8 cellular contexts compared by ENCODE assay signal in the genomic region with DNA sequence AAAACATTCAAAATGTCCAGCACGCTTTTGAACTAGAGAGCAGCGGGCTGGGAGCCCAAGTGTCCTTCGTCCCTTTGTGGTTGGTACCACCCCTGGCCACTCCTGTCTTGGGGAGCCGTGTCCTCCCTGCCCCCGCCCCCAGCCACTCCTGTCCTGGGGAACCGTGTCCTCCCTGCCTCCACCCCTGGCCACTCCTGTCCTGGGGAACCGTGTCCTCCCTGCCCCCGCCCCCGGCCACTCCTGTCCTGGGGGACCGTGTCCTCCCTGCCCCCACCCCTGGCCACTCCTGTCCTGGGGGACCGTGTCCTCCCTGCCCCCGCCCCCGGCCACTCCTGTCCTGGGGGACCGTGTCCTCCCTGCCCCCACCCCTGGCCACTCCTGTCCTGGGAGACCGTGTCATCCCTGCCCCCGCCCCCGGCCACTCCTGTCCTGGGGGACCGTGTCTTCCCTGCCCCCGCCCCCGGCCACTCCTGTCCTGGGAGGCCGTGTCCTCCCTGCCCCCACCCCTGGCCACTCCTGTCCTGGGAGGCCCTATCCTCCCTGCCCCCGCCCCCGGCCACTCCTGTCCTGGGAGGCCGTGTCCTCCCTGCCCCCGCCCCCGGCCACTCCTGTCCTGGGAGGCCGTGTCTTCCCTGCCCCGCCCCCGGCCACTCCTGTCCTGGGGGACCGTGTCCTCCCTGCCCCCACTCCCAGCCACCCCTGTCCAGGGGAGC. TPM values are rescaled to one million over a fixed set of nuclear protein-coding genes. Genes with fewer than 3 reads are reported as not detected.
DNase-seq lines count a peak whose midpoint lies in the region; ATAC-seq and TF ChIP-seq lines count a peak whose summit lies in the region.
"Not testable (repeated sequence)": the region's sequence is repeated elsewhere in the genome, so short reads cannot be mapped to it uniquely, and the experiment has no call there.

No MANE protein-coding gene starts in this region.

- H3K9me3 Mint-ChIP-seq in MCF 10A (ENCODE audit: unreplicated experiment): not testable (repeated sequence)

- DNase-seq in Caki2 (ENCODE audit: low read depth) (peak; percentile 58), HS-5 (ENCODE audit: low read depth) (peak; percentile 2), heart left ventricle (peak in 3 of 5 donors; percentile 73 to 84 (median 74)), left colon (peak; percentile 52 to 82), psoas muscle (peak; percentile 64 to 82), upper lobe of left lung (peak; percentile 74 to 77)
- not testable (repeated sequence) for DNase-seq in MCF 10A (ENCODE audit: unreplicated experiment); mesenchymal stem cell

- POLR2A ChIA-PET in MCF 10A (lab: Yijun Ruan, JAX): interaction anchor here (0.7 kb wide), 1 partner anchor 46 kb away, joined by 4 read pairs; no protein-coding TSS in a partner anchor

- CTCF ChIA-PET in MCF 10A (lab: Yijun Ruan, JAX): not testable (repeated sequence)

- WGBS in heart left ventricle, 4 donors: 29 to 41% (median 31%) methylated on average over 8 to 28 of the region's 30 CpGs
- WGBS in mesenchymal stem cell: 31% methylated on average over 14 of the region's 30 CpGs
- 29 to 53% (median 33%) methylated on average over 16 to 28 of the region's 30 CpGs for WGBS in psoas muscle, 3 donors
- WGBS in upper lobe of left lung, 2 donors: 55 to 56% methylated on average over 6 to 11 of the region's 30 CpGs

- H3K27me3 Mint-ChIP-seq in MCF 10A (ENCODE audit: insufficient read depth, unreplicated experiment): not testable (repeated sequence)

- not testable (repeated sequence) for TF ChIP-seq POLR2A in heart left ventricle (IDR thresholded peaks at IDR 0.05); upper lobe of left lung (IDR thresholded peaks at IDR 0.05)

- BruUV-seq in MCF 10A (replicated peaks; lab: Mats Ljungman, UMichigan): not testable (repeated sequence)

- H3K36me3 ChIP-seq in heart left ventricle (peaks cover 0 to 16% (median 3%) of the 10 kb centered on the region in 9 donors), mesenchymal stem cell (ENCODE audit: control insufficient read depth in 1 of 2, insufficient read depth in 2 of 2, low read depth in 1 of 2, low read length in 2 of 2) (peaks cover 3 to 44% of the 10 kb centered on the region in 2 experiments), psoas muscle (ENCODE audit: insufficient read depth in 1 of 2, low read depth in 1 of 2) (peaks cover 0 to 12% of the 10 kb centered on the region in 2 donors)
- not testable (repeated sequence) for H3K36me3 ChIP-seq in upper lobe of left lung

- peaks cover 0 to 71% (median 16%) of the 10 kb centered on the region in 12 donors for H3K4me1 ChIP-seq in heart left ventricle
- peaks cover 50% of the 10 kb centered on the region for H3K4me1 ChIP-seq in mesenchymal stem cell (ENCODE audit: control insufficient read depth, insufficient read depth, low read depth, low read length)
- H3K4me1 ChIP-seq in psoas muscle: peaks cover 36% of the 10 kb centered on the region
- H3K4me1 ChIP-seq in upper lobe of left lung: peaks cover 0 to 17% (median 6%) of the 10 kb centered on the region in 4 donors

- H3K27ac Mint-ChIP-seq in MCF 10A (ENCODE audit: low read depth, unreplicated experiment): not testable (repeated sequence)

- not testable (repeated sequence) for H3K9ac ChIP-seq in mesenchymal stem cell (ENCODE audit: low read length)

- not testable (repeated sequence) for H3K9me3 ChIP-seq in heart left ventricle; mesenchymal stem cell (ENCODE audit: control insufficient read depth, low read length); psoas muscle; upper lobe of left lung

- in situ Hi-C loops in Caki2 (cut with HindIII; ENCODE audit: low pct_unique_long_range_greater_than_20kb, low sequenced_read_pairs): not testable (repeated sequence)

- not testable (repeated sequence) for H3K4ac ChIP-seq in mesenchymal stem cell (ENCODE audit: low read depth in 1 of 2, low read length in 2 of 2)

- not testable (repeated sequence) for H2BK5ac ChIP-seq in mesenchymal stem cell (ENCODE audit: low read depth, low read length, poor library complexity, severe bottlenecking)

- not testable (repeated sequence) for TF ChIP-seq CTCF in MCF 10A (IDR thresholded peaks at IDR 0.05; ENCODE audit: unreplicated experiment); heart left ventricle (IDR thresholded peaks at IDR 0.05); psoas muscle (IDR thresholded peaks at IDR 0.05); upper lobe of left lung (IDR thresholded peaks at IDR 0.05)

- not testable (repeated sequence) for H2BK15ac ChIP-seq in mesenchymal stem cell (ENCODE audit: low read depth, poor library complexity, severe bottlenecking)

- H3K27me3 ChIP-seq in heart left ventricle; mesenchymal stem cell (ENCODE audit: control insufficient read depth in 1 of 2, insufficient read depth in 1 of 2, low read length in 2 of 2); psoas muscle (ENCODE audit: insufficient read depth in 3 of 3, low read length in 2 of 3); upper lobe of left lung: not testable (repeated sequence)

- H4K8ac ChIP-seq in mesenchymal stem cell (ENCODE audit: low read length): peak overlapping the region; percentile 77

- peak overlapping the region; percentile 35 for H3K4me3 Mint-ChIP-seq in MCF 10A (ENCODE audit: unreplicated experiment)

- not testable (repeated sequence) for TF ChIP-seq EP300 in upper lobe of left lung (IDR thresholded peaks at IDR 0.05)

- H3K79me1 ChIP-seq in mesenchymal stem cell (replicated peaks; ENCODE audit: low read length, poor library complexity, severe bottlenecking): peaks cover 13% of the 10 kb centered on the region

- peak overlapping the region; percentile 55 for H2BK120ac ChIP-seq in mesenchymal stem cell (ENCODE audit: low read depth, low read length)

- not testable (repeated sequence) for ATAC-seq in heart left ventricle; upper lobe of left lung (ENCODE audit: low FRiP score in 2 of 2)
- ATAC-seq in left colon (peak; percentile 65), psoas muscle (peak in 1 of 4 donors; percentile 42)

- not testable (repeated sequence) for H3K14ac ChIP-seq in mesenchymal stem cell (ENCODE audit: low read length in 2 of 2)

- H2AK5ac ChIP-seq in mesenchymal stem cell (ENCODE audit: low read length, severe bottlenecking): peak overlapping the region; percentile 46

- not testable (repeated sequence) for H2AFZ ChIP-seq in mesenchymal stem cell (ENCODE audit: low read depth, low read length)

- not testable (repeated sequence) for H3K18ac ChIP-seq in mesenchymal stem cell (ENCODE audit: low read depth in 1 of 2, low read length in 2 of 2)

- intact Hi-C loops in MCF 10A (cut with micrococcal nuclease); heart left ventricle (cut with DNase I); left colon (cut with DNase I, micrococcal nuclease): not testable (repeated sequence)
- intact Hi-C loops in psoas muscle (cut with DNase I): loop anchor here (5.0 kb wide), 1 partner anchor 38 kb away; no protein-coding TSS in a partner anchor

- H2BK12ac ChIP-seq in mesenchymal stem cell (ENCODE audit: low read length in 2 of 2): peak overlapping the region in 1 of 2 experiments; percentile 35

- not testable (repeated sequence) for H3K4me3 ChIP-seq in heart left ventricle; mesenchymal stem cell (ENCODE audit: insufficient read depth in 1 of 2, low read depth in 1 of 2, low read length in 2 of 2); psoas muscle
- peak overlapping the region in 1 of 4 donors; percentile 23 for H3K4me3 ChIP-seq in upper lobe of left lung

- H3K27ac ChIP-seq in heart left ventricle: peak overlapping the region in 6 of 12 donors; percentile 24 to 72 (median 54)
- H3K27ac ChIP-seq in mesenchymal stem cell (ENCODE audit: low read length, poor library complexity, severe bottlenecking): not testable (repeated sequence)
- peak overlapping the region; percentile 82 for H3K27ac ChIP-seq in psoas muscle
- H3K27ac ChIP-seq in upper lobe of left lung: peak overlapping the region in 2 of 4 donors; percentile 43 to 59

- not testable (repeated sequence) for H3K4me1 Mint-ChIP-seq in MCF 10A (ENCODE audit: insufficient read depth, unreplicated experiment)

- not testable (repeated sequence) for H4K91ac ChIP-seq in mesenchymal stem cell (ENCODE audit: low read length)

- not testable (repeated sequence) for H3K4me2 ChIP-seq in mesenchymal stem cell (ENCODE audit: low read length, poor library complexity, severe bottlenecking)

- not testable (repeated sequence) for H3K23ac ChIP-seq in mesenchymal stem cell (ENCODE audit: low read length in 2 of 2)

- H3K36me3 Mint-ChIP-seq in MCF 10A (ENCODE audit: insufficient read depth, unreplicated experiment): not testable (repeated sequence)

RNA-seq across cellular contexts. Expression of gene GRAMD4, which starts 14.9 kb away (rescaled TPM):
- total RNA-seq in Caki2 (2014; rRNA removed; shearing (Covaris generic); ENCODE audit: low replicate concordance): 21.5 and 46.8 TPM in 2 replicates
- 15.6 and 23.7 TPM in 2 replicates for total RNA-seq in MCF 10A (2022)
- total RNA-seq in heart left ventricle: 100 to 1,000 TPM in 2 of 9 donors, 10 to 100 TPM in 7; 31.2 to 122 (median 72.5) TPM
- polyA plus RNA-seq in heart left ventricle: 10 to 100 TPM; 22.4 to 53.2 TPM
- total RNA-seq in left colon: 100 to 1,000 TPM; 178 to 213 TPM
- 5.1 TPM for polyA plus RNA-seq in mesenchymal stem cell (2013, experiment 1 of 2)
- 5.0 TPM for polyA plus RNA-seq in mesenchymal stem cell (2013, experiment 2 of 2)
- 10 to 100 TPM; 17.8 to 39.3 (median 36.9) TPM for total RNA-seq in psoas muscle
- polyA plus RNA-seq in psoas muscle: 10 to 100 TPM; 11.3 to 16.6 (median 11.3) TPM
- 100 to 1,000 TPM in 3 of 6 donors, 10 to 100 TPM in 3; 59.8 to 302 (median 104) TPM for total RNA-seq in upper lobe of left lung
